Comparison of ENCODE assay signal across 17 cellular contexts in the genomic region with DNA sequence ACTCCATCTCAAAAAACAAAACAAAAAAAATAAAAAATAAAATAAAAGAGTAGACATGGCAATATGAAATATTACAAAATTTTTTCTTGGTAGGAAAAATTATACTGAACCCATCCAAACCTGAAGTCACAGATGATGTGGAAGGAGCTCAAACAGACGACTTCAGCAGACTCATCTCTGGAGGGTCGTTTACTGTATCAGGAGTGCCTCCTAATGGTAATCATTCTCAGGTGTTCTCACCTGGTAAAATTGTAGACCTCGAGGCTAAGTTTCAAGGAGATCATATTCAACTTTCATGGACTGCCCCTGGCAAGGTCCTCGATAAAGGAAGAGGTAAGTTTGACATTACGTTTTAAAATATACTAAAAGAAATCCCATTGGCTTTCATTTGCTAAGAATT. TPM values are rescaled to one million over a fixed set of nuclear protein-coding genes. Genes with fewer than 3 reads are reported as not detected.
A peak's percentile ranks its signal among the peaks of the same experiment; 100 is the strongest.
DNase-seq lines count a peak whose midpoint lies in the region; ATAC-seq and TF ChIP-seq lines count a peak whose summit lies in the region.
"Had no signal": no experiment of that assay in that cellular context is flagged by ENCODE, and none has a peak within 500 bp of the region (broad histone marks: within the 10 kb centered on the region; RNA-seq: fewer than 3 reads in every experiment).

No MANE protein-coding gene starts in this region.

- DNase-seq in H7 = peak; percentile 15
- peak; percentile 36 for DNase-seq in endodermal cell
- DNase-seq in iPS-NIHi7 (ENCODE audit: extremely low spot score) = peak; percentile 37
- no peak for DNase-seq in stimulated activated naive CD8-positive, alpha-beta T cell treated with anti-CD3 and anti-CD28 coated beads, Interleukin-15, amount 100 ng/mL, for 72 hours
- no peak for DNase-seq in DMS79 (lab: John Stamatoyannopoulos, UW)
- DNase-seq in NCI-H526 (lab: John Stamatoyannopoulos, UW) = no peak
- DNase-seq: ACHN, C1 segment of cervical spinal cord, DND-41, KBM-7, NCI-H1436, NCI-H1930, NCI-H2171, NCI-H774, PC-9 had no signal

- no peak overlapping the region for H3K27ac Mint-ChIP-seq in endodermal cell
- H3K27ac Mint-ChIP-seq in stimulated activated naive CD8-positive, alpha-beta T cell treated with anti-CD3 and anti-CD28 coated beads, Interleukin-15, amount 100 ng/mL, for 72 hours = no peak overlapping the region

- TF ChIP-seq CTCF in LNCAP (IDR thresholded peaks at IDR 0.05) (0 out of 2 replicates have a peak, but pooled peaks have one; percentile 22), endodermal cell (conservative IDR thresholded peaks at IDR 0.05) (peak; percentile 50)

- no peak overlapping the region for H3K9ac ChIP-seq in endodermal cell (ENCODE audit: extremely low read depth, low read length, poor library complexity, severe bottlenecking)

- H3K27ac ChIP-seq in endodermal cell (ENCODE audit: low read depth, low read length) = no peak overlapping the region
- H3K27ac ChIP-seq: PC-9 had no signal

- H3K9me3 Mint-ChIP-seq in endodermal cell = no peaks in the 10 kb centered on the region
- no peaks in the 10 kb centered on the region for H3K9me3 Mint-ChIP-seq in stimulated activated naive CD8-positive, alpha-beta T cell treated with anti-CD3 and anti-CD28 coated beads, Interleukin-15, amount 100 ng/mL, for 72 hours

- ATAC-seq in stimulated activated naive CD8-positive, alpha-beta T cell treated with anti-CD3 and anti-CD28 coated beads, Interleukin-15, amount 100 ng/mL, for 72 hours = no peak

- H3K27me3 ChIP-seq in H7 (ENCODE audit: control insufficient read depth, insufficient read depth, low read length) (no peaks in the 10 kb centered on the region), endodermal cell (ENCODE audit: control insufficient read depth, insufficient read depth, low read length, poor library complexity, severe bottlenecking) (no peaks in the 10 kb centered on the region)

- H3K4me1 Mint-ChIP-seq in endodermal cell = peaks cover 7% of the 10 kb centered on the region
- no peaks in the 10 kb centered on the region for H3K4me1 Mint-ChIP-seq in stimulated activated naive CD8-positive, alpha-beta T cell treated with anti-CD3 and anti-CD28 coated beads, Interleukin-15, amount 100 ng/mL, for 72 hours

- H3K36me3 Mint-ChIP-seq in endodermal cell (ENCODE audit: low read depth) = no peaks in the 10 kb centered on the region

- H3K4me3 ChIP-seq in H7 (ENCODE audit: insufficient read depth, low read depth, low read length) (no peak overlapping the region), endodermal cell (ENCODE audit: low read length) (no peak overlapping the region)
- H3K4me3 ChIP-seq: HAP-1, PC-9 had no signal

- H3K9me3 ChIP-seq in endodermal cell (ENCODE audit: control insufficient read depth, low read length) = no peaks in the 10 kb centered on the region
- H3K9me3 ChIP-seq: HAP-1 had no signal

- no peaks in the 10 kb centered on the region for H3K36me3 ChIP-seq in H7 (replicated peaks; ENCODE audit: control insufficient read depth, insufficient read depth, low read length)
- H3K36me3 ChIP-seq in endodermal cell (ENCODE audit: control insufficient read depth, insufficient read depth, low read length) = no peaks in the 10 kb centered on the region
- H3K36me3 ChIP-seq: HAP-1 had no signal

- 71 to 79% methylated on average over 1 to 4 of the region's 5 CpGs for WGBS in endodermal cell (ENCODE audit: insufficient coverage in 1 of 2, insufficient read length in 1 of 2), 2 experiments

- H3K4me1 ChIP-seq in endodermal cell (ENCODE audit: control insufficient read depth, insufficient read depth, low read length) = no peaks in the 10 kb centered on the region

- no peaks in the 10 kb centered on the region for H3K27me3 Mint-ChIP-seq in endodermal cell (ENCODE audit: insufficient read depth)
- H3K27me3 Mint-ChIP-seq in stimulated activated naive CD8-positive, alpha-beta T cell treated with anti-CD3 and anti-CD28 coated beads, Interleukin-15, amount 100 ng/mL, for 72 hours = no peaks in the 10 kb centered on the region

- H3K4me3 Mint-ChIP-seq in endodermal cell = no peak overlapping the region
- H3K4me3 Mint-ChIP-seq in stimulated activated naive CD8-positive, alpha-beta T cell treated with anti-CD3 and anti-CD28 coated beads, Interleukin-15, amount 100 ng/mL, for 72 hours = no peak overlapping the region

RNA-seq across cellular contexts. Expression of gene SH3GLB1, which starts 54.3 kb away (rescaled TPM):
- 20.6 and 28.0 TPM in 2 replicates for total RNA-seq in H7 (2014; rRNA removed; shearing (Covaris generic))
- total RNA-seq in endodermal cell = 10 to 100 TPM; 52.5 to 64.8 TPM
- 36.0 TPM for polyA plus RNA-seq in endodermal cell (2013, experiment 1 of 2)
- polyA plus RNA-seq in endodermal cell (2013, experiment 2 of 2) = 37.3 TPM

Comparison
In these comparisons a context has a peak if more than half of its experiments do, and no peak if none do; other contexts are left out.
1. DNase-seq: peak in H7 (single experiment), endodermal cell (single experiment) and iPS-NIHi7 (single experiment); none in stimulated activated naive CD8-positive, alpha-beta T cell treated with anti-CD3 and anti-CD28 coated beads, Interleukin-15, amount 100 ng/mL, for 72 hours (0 of 2), DMS79 (single experiment) and NCI-H526 (0 of 2).